26 cellular contexts compared by ENCODE assay signal in genomic region chr11:116244889-116245288, GRCh38.
"Had no signal": no experiment of that assay in that cellular context is flagged by ENCODE, and none has a peak within 500 bp of the region (broad histone marks: within the 10 kb centered on the region; RNA-seq: fewer than 3 reads in every experiment).

No MANE protein-coding gene starts in this region.

- H3K27me3 ChIP-seq: adrenal gland, body of pancreas, SJSA1 had no signal

- H3K4me1 ChIP-seq: adrenal gland, body of pancreas, SJSA1 had no signal

- H3K9ac ChIP-seq: KMS-11, SK-N-SH had no signal

- H3K4me1 Mint-ChIP-seq: activated CD4-positive, alpha-beta T cell treated with anti-CD3 and anti-CD28 coated beads, Interleukin-2, amount 10 ng/mL, durations not matched to agents 24 days and 14 days had no signal

- H3K27ac Mint-ChIP-seq: activated CD4-positive, alpha-beta T cell treated with anti-CD3 and anti-CD28 coated beads, Interleukin-2, amount 10 ng/mL, durations not matched to agents 24 days and 14 days; activated CD8-positive, alpha-beta T cell treated with anti-CD3 and anti-CD28 coated beads for 36 hours; activated naive CD4-positive, alpha-beta T cell treated with anti-CD3 and anti-CD28 coated beads for 36 hours; activated naive CD4-positive, alpha-beta T cell treated with anti-CD3 and anti-CD28 coated beads, Interleukin-2, amount 50 U/mL, for 72 hours; activated T-helper 2 cell treated with anti-CD3 and anti-CD28 coated beads, Interferon-gamma antibody, Interleukin-2, Interleukin-4, amounts not matched to agents 10 μg/mL and 5 μg/mL and 100 μg/mL, durations not matched to agents 14 hours and 24 hours and 36 hours; T-helper 1 cell treated with Interleukin-12 subunit alpha and Interleukin-12 subunit beta and Interleukin-4 antibody, amounts not matched to agents 30 μg/mL and 1 μg/mL, for 36 hours; T-helper 2 cell treated with Interferon-gamma antibody and Interleukin-4, amounts not matched to agents 5 μg/mL and 100 μg/mL, for 36 hours had no signal

- H3K27ac ChIP-seq: adrenal gland, body of pancreas, KMS-11, SJSA1 had no signal

- H3K36me3 ChIP-seq: adrenal gland, SJSA1 had no signal

- H3K4me3 ChIP-seq: adrenal gland, body of pancreas, SJSA1 had no signal

- H3K9me3 Mint-ChIP-seq: activated CD4-positive, alpha-beta T cell treated with anti-CD3 and anti-CD28 coated beads, Interleukin-2, amount 10 ng/mL, durations not matched to agents 24 days and 14 days; activated CD8-positive, alpha-beta T cell treated with anti-CD3 and anti-CD28 coated beads for 36 hours; activated naive CD4-positive, alpha-beta T cell treated with anti-CD3 and anti-CD28 coated beads for 36 hours; activated naive CD4-positive, alpha-beta T cell treated with anti-CD3 and anti-CD28 coated beads, Interleukin-2, amount 50 U/mL, for 72 hours; activated T-helper 2 cell treated with anti-CD3 and anti-CD28 coated beads, Interferon-gamma antibody, Interleukin-2, Interleukin-4, amounts not matched to agents 10 μg/mL and 5 μg/mL and 100 μg/mL, durations not matched to agents 14 hours and 24 hours and 36 hours; T-helper 1 cell treated with Interleukin-12 subunit alpha and Interleukin-12 subunit beta and Interleukin-4 antibody, amounts not matched to agents 30 μg/mL and 1 μg/mL, for 36 hours; T-helper 2 cell treated with Interferon-gamma antibody and Interleukin-4, amounts not matched to agents 5 μg/mL and 100 μg/mL, for 36 hours had no signal

- H3K4me2 ChIP-seq: KMS-11, SK-N-SH had no signal

- H3K36me3 Mint-ChIP-seq: activated naive CD4-positive, alpha-beta T cell treated with anti-CD3 and anti-CD28 coated beads, Interleukin-2, amount 50 U/mL, for 72 hours had no signal

- H3K4me3 Mint-ChIP-seq: activated CD4-positive, alpha-beta T cell treated with anti-CD3 and anti-CD28 coated beads, Interleukin-2, amount 10 ng/mL, durations not matched to agents 24 days and 14 days; activated CD8-positive, alpha-beta T cell treated with anti-CD3 and anti-CD28 coated beads for 36 hours; activated naive CD4-positive, alpha-beta T cell treated with anti-CD3 and anti-CD28 coated beads for 36 hours; T-helper 1 cell treated with Interleukin-12 subunit alpha and Interleukin-12 subunit beta and Interleukin-4 antibody, amounts not matched to agents 30 μg/mL and 1 μg/mL, for 36 hours; T-helper 2 cell treated with Interferon-gamma antibody and Interleukin-4, amounts not matched to agents 5 μg/mL and 100 μg/mL, for 36 hours had no signal

- DNase-seq: activated CD4-positive, alpha-beta T cell treated with anti-CD3 and anti-CD28 coated beads, Interleukin-2, amount 10 ng/mL, durations not matched to agents 24 days and 14 days; activated CD4-positive, alpha-beta T cell treated with anti-CD3 and anti-CD28 coated beads, Interleukin-2, amount 50 U/mL, for 4 hours; activated CD8-positive, alpha-beta T cell treated with anti-CD3 and anti-CD28 coated beads for 36 hours; activated gamma-delta T cell treated with Interleukin-2 at 50 U/mL for 16 hours; activated naive CD4-positive, alpha-beta T cell treated with anti-CD3 and anti-CD28 coated beads for 36 hours; activated T-cell treated with anti-CD3 and anti-CD28 coated beads, Interleukin-2, amount 50 U/mL, for 1 hour; adrenal gland; body of pancreas; MM.1S; NCI-H1092 treated with DMSO at 0.1 percent for 48 hours; NCI-H187 treated with DMSO at 0.1 percent for 48 hours; NCI-H2081; NCI-H2171 treated with DMSO at 0.1 percent for 48 hours; NCI-H2227 treated with DMSO at 0.1 percent for 48 hours; NCI-H446; NCI-H510A treated with DMSO at 0.1 percent for 48 hours; NCI-H526 treated with DMSO at 0.1 percent for 48 hours; NCI-H774; SHP77; SK-N-SH had no signal
